ENCODE assay signal across 18 cellular contexts in the genomic region with DNA sequence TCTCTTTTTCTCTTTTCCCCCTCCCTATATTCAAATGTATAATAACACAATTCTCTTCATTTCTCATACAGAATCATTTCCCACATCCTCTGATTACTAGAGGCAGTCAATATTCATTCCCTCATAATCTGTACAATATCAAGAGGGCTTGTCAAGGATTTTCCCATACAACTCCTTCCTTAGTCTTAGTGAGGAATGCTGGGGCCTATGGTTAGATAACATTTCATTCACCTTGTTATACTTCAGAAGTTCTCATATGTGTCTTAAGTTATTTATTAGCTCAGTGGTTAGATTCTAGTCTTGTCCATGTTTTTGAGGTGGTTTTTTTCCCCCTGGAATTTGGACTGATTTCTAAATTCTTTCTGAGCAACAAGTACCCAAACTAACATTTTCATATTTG.
DNase-seq lines count a peak whose midpoint lies in the region; ATAC-seq and TF ChIP-seq lines count a peak whose summit lies in the region.
"Had no signal": no experiment of that assay in that cellular context is flagged by ENCODE, and none has a peak within 500 bp of the region (broad histone marks: within the 10 kb centered on the region; RNA-seq: fewer than 3 reads in every experiment).

No MANE protein-coding gene starts in this region.

- peaks cover 14 to 31% (median 26%) of the 10 kb centered on the region in 10 experiments for H3K4me1 ChIP-seq in BLaER1 treated with 17β-estradiol and CSF1 and Interleukin-3, amounts not matched to agents 10 nM and 100 nM
- H3K4me1 ChIP-seq in DND-41 (ENCODE audit: insufficient read depth, low read length) (peaks cover 29% of the 10 kb centered on the region), psoas muscle (peaks cover 17% of the 10 kb centered on the region), uterus (no peaks in the 10 kb centered on the region)

- H3K9ac ChIP-seq in BLaER1 treated with 17β-estradiol and CSF1 and Interleukin-3, amounts not matched to agents 10 nM and 100 nM, result no peak overlapping the region
- no peak overlapping the region for H3K9ac ChIP-seq in DND-41 (ENCODE audit: low read depth, low read length)
- H3K9ac ChIP-seq: KMS-11 had no signal

- no peak for ATAC-seq in DND-41 (ENCODE audit: insufficient read depth, low read depth)
- ATAC-seq in central memory CD8-positive, alpha-beta T cell (replicated peaks; ENCODE audit: extremely low read depth, poor library complexity, severe bottlenecking), result no peak
- no peak for ATAC-seq in psoas muscle
- ATAC-seq: Panc1 had no signal

- no peak overlapping the region for H2AFZ ChIP-seq in DND-41 (ENCODE audit: low read depth, low read length)

- H3K4me1 Mint-ChIP-seq in central memory CD8-positive, alpha-beta T cell, result peaks cover 30% of the 10 kb centered on the region
- H3K4me1 Mint-ChIP-seq in mesothelial cell of epicardium, result peaks cover 22% of the 10 kb centered on the region

- peaks cover 0 to 8% (median 0%) of the 10 kb centered on the region in 11 experiments; a peak in 7 of 22 replicates for H3K9me3 ChIP-seq in BLaER1 treated with 17β-estradiol and CSF1 and Interleukin-3, amounts not matched to agents 10 nM and 100 nM (replicated peaks in 1 of 11)
- H3K9me3 ChIP-seq in DND-41 (ENCODE audit: insufficient read depth, low read length, severe bottlenecking) (no peaks in the 10 kb centered on the region), psoas muscle (no peaks in the 10 kb centered on the region), uterus (no peaks in the 10 kb centered on the region)
- H3K9me3 ChIP-seq: SJSA1 had no signal

- H3K27me3 ChIP-seq in BLaER1 treated with 17β-estradiol and CSF1 and Interleukin-3, amounts not matched to agents 10 nM and 100 nM, result no peaks in the 10 kb centered on the region
- H3K27me3 ChIP-seq in DND-41 (ENCODE audit: insufficient read depth, low read length, poor library complexity) (no peaks in the 10 kb centered on the region), psoas muscle (ENCODE audit: insufficient read depth in 3 of 3, low read length in 2 of 3) (no peaks in the 10 kb centered on the region), uterus (no peaks in the 10 kb centered on the region)

- H3K4me2 ChIP-seq in BLaER1 treated with 17β-estradiol and CSF1 and Interleukin-3, amounts not matched to agents 10 nM and 100 nM, result peak overlapping the region in 7 of 11 experiments; percentile 37 to 69 (median 49); a peak in 12 of 22 replicates
- peak overlapping the region; percentile 65 for H3K4me2 ChIP-seq in DND-41 (ENCODE audit: insufficient read depth, low read length)

- no peaks in the 10 kb centered on the region for H3K79me2 ChIP-seq in DND-41 (ENCODE audit: insufficient read depth, low read length)

- no peak overlapping the region for H3K4me3 ChIP-seq in BLaER1 treated with 17β-estradiol and CSF1 and Interleukin-3, amounts not matched to agents 10 nM and 100 nM
- H3K4me3 ChIP-seq in DND-41 (ENCODE audit: low read depth in 1 of 2, low read length in 2 of 2), result no peak overlapping the region
- no peak overlapping the region for H3K4me3 ChIP-seq in psoas muscle
- H3K4me3 ChIP-seq in uterus, result no peak overlapping the region
- H3K4me3 ChIP-seq: GM12878, SJSA1 had no signal

- H3K27ac Mint-ChIP-seq in central memory CD8-positive, alpha-beta T cell (ENCODE audit: low read depth), result peak overlapping the region; percentile 5
- peak overlapping the region; percentile 15 for H3K27ac Mint-ChIP-seq in mesothelial cell of epicardium
- H3K27ac Mint-ChIP-seq: H9 had no signal

- H4K20me1 ChIP-seq in BLaER1 treated with 17β-estradiol and CSF1 and Interleukin-3, amounts not matched to agents 10 nM and 100 nM, result no peaks in the 10 kb centered on the region
- H4K20me1 ChIP-seq in DND-41 (ENCODE audit: insufficient read depth, low read length), result no peaks in the 10 kb centered on the region

- TF ChIP-seq CTCF in DND-41 (IDR thresholded peaks at IDR 0.05; ENCODE audit: borderline replicate concordance, extremely low read depth, low read length, poor library complexity, severe bottlenecking) (no peak), mesothelial cell of epicardium (IDR thresholded peaks at IDR 0.05; ENCODE audit: unreplicated experiment) (no peak), psoas muscle (IDR thresholded peaks at IDR 0.05) (no peak), uterus (IDR thresholded peaks at IDR 0.05) (no peak)

- H3K4me3 Mint-ChIP-seq in central memory CD8-positive, alpha-beta T cell, result no peak overlapping the region
- H3K4me3 Mint-ChIP-seq in mesothelial cell of epicardium, result no peak overlapping the region
- H3K4me3 Mint-ChIP-seq: H9 had no signal

- peaks cover 2% of the 10 kb centered on the region for H3K36me3 Mint-ChIP-seq in central memory CD8-positive, alpha-beta T cell (ENCODE audit: insufficient read depth)
- H3K36me3 Mint-ChIP-seq in mesothelial cell of epicardium, result peaks cover 4% of the 10 kb centered on the region

- no peaks in the 10 kb centered on the region for H3K36me3 ChIP-seq in BLaER1 treated with 17β-estradiol and CSF1 and Interleukin-3, amounts not matched to agents 10 nM and 100 nM
- H3K36me3 ChIP-seq in DND-41 (ENCODE audit: insufficient read depth, low read length) (no peaks in the 10 kb centered on the region), psoas muscle (ENCODE audit: insufficient read depth in 1 of 2, low read depth in 1 of 2) (no peaks in the 10 kb centered on the region), uterus (no peaks in the 10 kb centered on the region)
- H3K36me3 ChIP-seq: SJSA1 had no signal

- peaks cover 8% of the 10 kb centered on the region for H3K27me3 Mint-ChIP-seq in central memory CD8-positive, alpha-beta T cell
- H3K27me3 Mint-ChIP-seq in mesothelial cell of epicardium (ENCODE audit: low read depth), result no peaks in the 10 kb centered on the region

- H3K9me3 Mint-ChIP-seq in central memory CD8-positive, alpha-beta T cell, result no peaks in the 10 kb centered on the region
- H3K9me3 Mint-ChIP-seq in mesothelial cell of epicardium, result peaks cover 17% of the 10 kb centered on the region

- DNase-seq in DND-41 (no peak), mesothelial cell of epicardium (ENCODE audit: low spot score in 2 of 2, unreplicated experiment in 2 of 2) (no peak), globus pallidus (ENCODE audit: low spot score) (no peak), psoas muscle (no peak), uterus (no peak)
- DNase-seq in central memory CD8-positive, alpha-beta T cell (ENCODE audit: low spot score in 2 of 2), result no peak
- DNase-seq: GF-D8, H9, NCI-H1417 treated with DMSO at 0.1 percent for 48 hours, NCI-H187 treated with DMSO at 0.1 percent for 48 hours, NCI-H345, NCI-H524 treated with DMSO at 0.1 percent for 48 hours had no signal

- peak overlapping the region in 7 of 11 experiments; percentile 61 to 80 (median 73); a peak in 11 of 22 replicates for H3K27ac ChIP-seq in BLaER1 treated with 17β-estradiol and CSF1 and Interleukin-3, amounts not matched to agents 10 nM and 100 nM
- no peak overlapping the region for H3K27ac ChIP-seq in DND-41 (ENCODE audit: low read length)
- no peak overlapping the region for H3K27ac ChIP-seq in psoas muscle
- H3K27ac ChIP-seq in uterus, result no peak overlapping the region
- H3K27ac ChIP-seq: HL-60, KMS-11, SJSA1 had no signal

- TF ChIP-seq POLR2A in uterus (IDR thresholded peaks at IDR 0.05), result no peak

- intact Hi-C loops in psoas muscle (cut with DNase I), result no loop called here
- intact Hi-C loops in uterus (cut with DNase I; ENCODE audit: low total_unique reads), result no loop called here

Comparison
In these comparisons a context has a peak if more than half of its experiments do, and no peak if none do; other contexts are left out.
1. H3K27ac ChIP-seq: peak in BLaER1 treated with 17β-estradiol and CSF1 and Interleukin-3, amounts not matched to agents 10 nM and 100 nM (7 of 11); none in DND-41 (single experiment), psoas muscle (single experiment) and uterus (0 of 2).